Comparison of ENCODE assay signal across 24 cellular contexts in the genomic region with DNA sequence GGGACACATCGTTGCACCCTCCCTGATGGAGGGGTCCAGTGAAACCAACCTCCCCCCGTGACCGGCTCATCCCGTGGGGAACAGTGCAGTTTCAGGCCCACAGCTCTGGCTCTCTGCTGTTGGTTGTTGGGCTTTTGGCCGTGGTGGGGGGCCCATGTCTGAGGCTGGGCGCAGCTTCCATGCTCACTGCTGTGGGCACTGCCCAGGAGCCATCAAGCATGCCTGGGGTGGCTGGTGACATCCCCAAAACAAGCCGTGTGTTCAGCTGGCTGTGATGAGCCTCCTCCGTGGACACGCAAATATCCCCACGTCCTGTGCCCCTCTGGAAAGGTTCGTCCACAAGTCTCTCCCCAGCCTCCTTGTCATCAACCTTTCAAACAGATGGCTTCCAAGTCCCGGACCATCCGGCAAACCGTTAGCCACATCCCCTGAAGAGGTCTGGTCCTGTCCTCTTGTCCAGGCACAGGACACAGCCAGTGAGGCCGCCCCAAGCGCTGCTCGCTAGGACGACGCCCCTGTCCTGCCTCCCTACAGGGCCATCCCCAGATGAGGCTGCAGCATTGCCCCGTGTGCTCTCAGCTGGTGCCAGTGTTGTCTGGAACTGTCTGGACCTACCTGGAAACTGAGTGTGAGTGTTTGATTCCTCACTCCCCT.
"Had no signal": no experiment of that assay in that cellular context is flagged by ENCODE, and none has a peak within 500 bp of the region (broad histone marks: within the 10 kb centered on the region; RNA-seq: fewer than 3 reads in every experiment).

No MANE protein-coding gene starts in this region.

- H3K9ac ChIP-seq: neural progenitor cell had no signal

- H3K36me3 ChIP-seq: left ventricle myocardium inferior, neural progenitor cell, ovary, stomach, thyroid gland, transverse colon, upper lobe of left lung had no signal

- H3K27me3 ChIP-seq: neural progenitor cell, ovary, testis, thyroid gland, upper lobe of left lung had no signal

- H3K4me2 ChIP-seq: neural progenitor cell had no signal

- DNase-seq: hypothalamus; immature natural killer cell; kidney; left ventricle myocardium inferior; mesendoderm; naive B cell; natural killer cell; nephron progenitor cell; ovary; stimulated activated CD4-positive, alpha-beta T cell treated with anti-CD3 and anti-CD28 coated beads, Interleukin-12 subunit alpha, Interleukin-12 subunit beta, amount 100 ng/mL, for 4 hours; stimulated activated CD4-positive, alpha-beta T cell treated with anti-CD3 and anti-CD28 coated beads, Interleukin-15, amount 100 ng/mL, for 24 hours; stimulated activated CD4-positive, alpha-beta T cell treated with anti-CD3 and anti-CD28 coated beads, Interleukin-2, amount 100 ng/mL, for 24 hours; stimulated activated CD4-positive, alpha-beta T cell treated with anti-CD3 and anti-CD28 coated beads, Interleukin-4, amount 100 ng/mL, for 1 hour; stimulated activated naive B cell treated with anti-CD40 and anti-IgM and Interleukin-4, amounts not matched to agents 10 μg/mL and 1 μg/mL and 100 μg/mL, for 72 hours; stimulated activated naive CD8-positive, alpha-beta T cell treated with anti-CD3 and anti-CD28 coated beads, Interleukin-15, Interleukin-2, amounts not matched to agents 100 U/mL and 50 U/mL, for 24 hours; stomach; testis; thyroid gland; transverse colon; upper lobe of left lung had no signal

- ATAC-seq: natural killer cell; sciatic nerve; stimulated activated naive B cell treated with anti-CD40 and anti-IgM and Interleukin-4, amounts not matched to agents 10 μg/mL and 1 μg/mL and 100 μg/mL, for 72 hours; stimulated activated naive CD8-positive, alpha-beta T cell treated with anti-CD3 and anti-CD28 coated beads, Interleukin-15, Interleukin-2, amounts not matched to agents 100 U/mL and 50 U/mL, for 24 hours had no signal

- H3K4me1 ChIP-seq: left ventricle myocardium inferior, neural progenitor cell, thyroid gland, upper lobe of left lung had no signal

- H3K27ac ChIP-seq: left ventricle myocardium inferior, neural progenitor cell, ovary, skin epidermis, stomach, testis, thyroid gland, transverse colon, upper lobe of left lung had no signal

- H2AFZ ChIP-seq: neural progenitor cell had no signal

- H3K4me3 ChIP-seq: left ventricle myocardium inferior, lung, neural progenitor cell, ovary, skin epidermis, stomach, testis, thyroid gland, transverse colon, upper lobe of left lung had no signal

- H3K9me3 ChIP-seq: ovary, testis, thyroid gland, transverse colon had no signal
